Comparison of ENCODE assay signal across 8 cellular contexts in genomic region chr11:63671322-63672155, GRCh38.
A peak's percentile ranks its signal among the peaks of the same experiment; 100 is the strongest.
DNase-seq lines count a peak whose midpoint lies in the region; ATAC-seq lines count a peak whose summit lies in the region.

Gene ATL3, minus strand, starts transcription at chr11:63671376. Its CDS starts 41 bp downstream, at chr11:63671335.

- ATAC-seq in HG03439 (IDR thresholded peaks at IDR 0.05; ENCODE audit: unreplicated experiment), result peak; percentile 77

- peak within 1 kb of the TSS; percentile 92 for H3K27ac ChIP-seq in cingulate gyrus (ENCODE audit: low read depth, low read length)

- DNase-seq in Ammon's horn (ENCODE audit: low spot score) (peak; percentile 97), GM19238 (ENCODE audit: insufficient read length, low spot score) (peak; percentile 96), NCI-H510A (lab: John Stamatoyannopoulos, UW) (peak; percentile 94), kidney tubule cell (ENCODE audit: low spot score) (peak; percentile 97)
- peak; percentile 96 for DNase-seq in activated CD4-positive, alpha-beta T cell treated with anti-CD3 and anti-CD28 coated beads for 48 hours
- DNase-seq in stimulated activated CD4-positive, alpha-beta T cell treated with anti-CD3 and anti-CD28 coated beads, Interleukin-1b, Interleukin-23, amount 100 ng/mL, for 1 hour (ENCODE audit: low read depth in 2 of 2), result peak; percentile 86 to 92

Comparison
In these comparisons a context has a peak if more than half of its experiments do, and no peak if none do; other contexts are left out.
1. Peak in every context shown above with its lines: DNase-seq, ATAC-seq and H3K27ac ChIP-seq.